ENCODE assay signal across 1 cellular context in the genomic region with DNA sequence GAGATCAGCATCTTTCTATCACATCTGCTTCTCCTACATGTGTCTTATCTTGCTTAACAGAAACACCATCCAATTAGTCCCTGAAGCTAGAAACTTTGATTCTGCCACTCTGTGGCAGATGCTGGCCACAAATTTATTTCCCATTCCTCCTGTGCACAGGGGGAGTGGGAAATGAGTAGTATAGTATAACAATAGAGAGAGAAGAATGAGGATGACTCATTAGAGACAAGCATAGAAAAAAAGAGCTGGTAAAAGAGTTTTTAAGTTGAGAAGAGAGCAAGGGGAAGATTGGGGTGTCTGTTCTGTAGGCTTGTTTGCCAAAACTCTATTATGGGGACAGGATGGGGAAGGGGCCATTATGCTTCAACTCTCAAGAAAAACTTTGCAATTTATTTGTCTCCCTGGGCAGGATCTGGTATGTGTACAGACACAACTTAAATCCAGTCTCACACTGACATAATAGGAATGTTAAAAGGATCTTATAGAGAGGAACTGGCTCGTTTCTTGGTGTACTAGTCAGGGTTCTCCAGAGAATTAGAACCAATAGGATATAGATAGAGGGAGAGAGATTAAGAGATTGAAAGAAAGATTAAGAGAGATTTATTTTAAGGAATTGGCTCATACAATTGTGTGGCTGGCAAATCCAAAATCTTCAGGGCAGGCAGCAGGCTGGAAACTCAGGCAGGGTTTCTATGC.
TF ChIP-seq lines count a peak whose summit lies in the region.

No MANE protein-coding gene starts in this region.

TF ChIP-seq in GM23338, 12 proteins besides CTCF, POLR2A, EP300 and RAD21 (continued from another document):
- TF ChIP-seq, protein P1, sequence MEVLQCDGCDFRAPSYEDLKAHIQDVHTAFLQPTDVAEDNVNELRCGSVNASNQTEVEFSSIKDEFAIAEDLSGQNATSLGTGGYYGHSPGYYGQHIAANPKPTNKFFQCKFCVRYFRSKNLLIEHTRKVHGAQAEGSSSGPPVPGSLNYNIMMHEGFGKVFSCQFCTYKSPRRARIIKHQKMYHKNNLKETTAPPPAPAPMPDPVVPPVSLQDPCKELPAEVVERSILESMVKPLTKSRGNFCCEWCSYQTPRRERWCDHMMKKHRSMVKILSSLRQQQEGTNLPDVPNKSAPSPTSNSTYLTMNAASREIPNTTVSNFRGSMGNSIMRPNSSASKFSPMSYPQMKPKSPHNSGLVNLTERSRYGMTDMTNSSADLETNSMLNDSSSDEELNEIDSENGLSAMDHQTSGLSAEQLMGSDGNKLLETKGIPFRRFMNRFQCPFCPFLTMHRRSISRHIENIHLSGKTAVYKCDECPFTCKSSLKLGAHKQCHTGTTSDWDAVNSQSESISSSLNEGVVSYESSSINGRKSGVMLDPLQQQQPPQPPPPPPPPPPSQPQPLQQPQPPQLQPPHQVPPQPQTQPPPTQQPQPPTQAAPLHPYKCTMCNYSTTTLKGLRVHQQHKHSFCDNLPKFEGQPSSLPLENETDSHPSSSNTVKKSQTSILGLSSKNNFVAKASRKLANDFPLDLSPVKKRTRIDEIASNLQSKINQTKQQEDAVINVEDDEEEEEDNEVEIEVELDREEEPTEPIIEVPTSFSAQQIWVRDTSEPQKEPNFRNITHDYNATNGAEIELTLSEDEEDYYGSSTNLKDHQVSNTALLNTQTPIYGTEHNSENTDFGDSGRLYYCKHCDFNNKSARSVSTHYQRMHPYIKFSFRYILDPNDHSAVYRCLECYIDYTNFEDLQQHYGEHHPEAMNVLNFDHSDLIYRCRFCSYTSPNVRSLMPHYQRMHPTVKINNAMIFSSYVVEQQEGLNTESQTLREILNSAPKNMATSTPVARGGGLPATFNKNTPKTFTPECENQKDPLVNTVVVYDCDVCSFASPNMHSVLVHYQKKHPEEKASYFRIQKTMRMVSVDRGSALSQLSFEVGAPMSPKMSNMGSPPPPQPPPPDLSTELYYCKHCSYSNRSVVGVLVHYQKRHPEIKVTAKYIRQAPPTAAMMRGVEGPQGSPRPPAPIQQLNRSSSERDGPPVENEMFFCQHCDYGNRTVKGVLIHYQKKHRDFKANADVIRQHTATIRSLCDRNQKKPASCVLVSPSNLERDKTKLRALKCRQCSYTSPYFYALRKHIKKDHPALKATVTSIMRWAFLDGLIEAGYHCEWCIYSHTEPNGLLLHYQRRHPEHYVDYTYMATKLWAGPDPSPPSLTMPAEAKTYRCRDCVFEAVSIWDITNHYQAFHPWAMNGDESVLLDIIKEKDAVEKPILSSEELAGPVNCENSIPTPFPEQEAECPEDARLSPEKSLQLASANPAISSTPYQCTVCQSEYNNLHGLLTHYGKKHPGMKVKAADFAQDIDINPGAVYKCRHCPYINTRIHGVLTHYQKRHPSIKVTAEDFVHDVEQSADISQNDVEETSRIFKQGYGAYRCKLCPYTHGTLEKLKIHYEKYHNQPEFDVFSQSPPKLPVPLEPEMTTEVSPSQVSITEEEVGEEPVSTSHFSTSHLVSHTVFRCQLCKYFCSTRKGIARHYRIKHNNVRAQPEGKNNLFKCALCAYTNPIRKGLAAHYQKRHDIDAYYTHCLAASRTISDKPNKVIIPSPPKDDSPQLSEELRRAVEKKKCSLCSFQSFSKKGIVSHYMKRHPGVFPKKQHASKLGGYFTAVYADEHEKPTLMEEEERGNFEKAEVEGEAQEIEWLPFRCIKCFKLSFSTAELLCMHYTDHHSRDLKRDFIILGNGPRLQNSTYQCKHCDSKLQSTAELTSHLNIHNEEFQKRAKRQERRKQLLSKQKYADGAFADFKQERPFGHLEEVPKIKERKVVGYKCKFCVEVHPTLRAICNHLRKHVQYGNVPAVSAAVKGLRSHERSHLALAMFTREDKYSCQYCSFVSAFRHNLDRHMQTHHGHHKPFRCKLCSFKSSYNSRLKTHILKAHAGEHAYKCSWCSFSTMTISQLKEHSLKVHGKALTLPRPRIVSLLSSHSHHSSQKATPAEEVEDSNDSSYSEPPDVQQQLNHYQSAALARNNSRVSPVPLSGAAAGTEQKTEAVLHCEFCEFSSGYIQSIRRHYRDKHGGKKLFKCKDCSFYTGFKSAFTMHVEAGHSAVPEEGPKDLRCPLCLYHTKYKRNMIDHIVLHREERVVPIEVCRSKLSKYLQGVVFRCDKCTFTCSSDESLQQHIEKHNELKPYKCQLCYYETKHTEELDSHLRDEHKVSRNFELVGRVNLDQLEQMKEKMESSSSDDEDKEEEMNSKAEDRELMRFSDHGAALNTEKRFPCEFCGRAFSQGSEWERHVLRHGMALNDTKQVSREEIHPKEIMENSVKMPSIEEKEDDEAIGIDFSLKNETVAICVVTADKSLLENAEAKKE (CRISPR knock-in tag; IDR thresholded peaks at IDR 0.05) = no peak
- TF ChIP-seq, protein P2, sequence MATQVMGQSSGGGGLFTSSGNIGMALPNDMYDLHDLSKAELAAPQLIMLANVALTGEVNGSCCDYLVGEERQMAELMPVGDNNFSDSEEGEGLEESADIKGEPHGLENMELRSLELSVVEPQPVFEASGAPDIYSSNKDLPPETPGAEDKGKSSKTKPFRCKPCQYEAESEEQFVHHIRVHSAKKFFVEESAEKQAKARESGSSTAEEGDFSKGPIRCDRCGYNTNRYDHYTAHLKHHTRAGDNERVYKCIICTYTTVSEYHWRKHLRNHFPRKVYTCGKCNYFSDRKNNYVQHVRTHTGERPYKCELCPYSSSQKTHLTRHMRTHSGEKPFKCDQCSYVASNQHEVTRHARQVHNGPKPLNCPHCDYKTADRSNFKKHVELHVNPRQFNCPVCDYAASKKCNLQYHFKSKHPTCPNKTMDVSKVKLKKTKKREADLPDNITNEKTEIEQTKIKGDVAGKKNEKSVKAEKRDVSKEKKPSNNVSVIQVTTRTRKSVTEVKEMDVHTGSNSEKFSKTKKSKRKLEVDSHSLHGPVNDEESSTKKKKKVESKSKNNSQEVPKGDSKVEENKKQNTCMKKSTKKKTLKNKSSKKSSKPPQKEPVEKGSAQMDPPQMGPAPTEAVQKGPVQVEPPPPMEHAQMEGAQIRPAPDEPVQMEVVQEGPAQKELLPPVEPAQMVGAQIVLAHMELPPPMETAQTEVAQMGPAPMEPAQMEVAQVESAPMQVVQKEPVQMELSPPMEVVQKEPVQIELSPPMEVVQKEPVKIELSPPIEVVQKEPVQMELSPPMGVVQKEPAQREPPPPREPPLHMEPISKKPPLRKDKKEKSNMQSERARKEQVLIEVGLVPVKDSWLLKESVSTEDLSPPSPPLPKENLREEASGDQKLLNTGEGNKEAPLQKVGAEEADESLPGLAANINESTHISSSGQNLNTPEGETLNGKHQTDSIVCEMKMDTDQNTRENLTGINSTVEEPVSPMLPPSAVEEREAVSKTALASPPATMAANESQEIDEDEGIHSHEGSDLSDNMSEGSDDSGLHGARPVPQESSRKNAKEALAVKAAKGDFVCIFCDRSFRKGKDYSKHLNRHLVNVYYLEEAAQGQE (IDR thresholded peaks at IDR 0.05; ENCODE audit: unreplicated experiment) = no peak
- TF ChIP-seq ZNF331 (CRISPR knock-in tag; IDR thresholded peaks at IDR 0.05; ENCODE audit: low read depth) (no peak), NANOG (IDR thresholded peaks at IDR 0.05; ENCODE audit: borderline replicate concordance) (no peak), STAT1 (IDR thresholded peaks at IDR 0.05; ENCODE audit: unreplicated experiment) (no peak), ZNF114 (CRISPR knock-in tag; IDR thresholded peaks at IDR 0.05) (no peak)
- TF ChIP-seq, protein P3, sequence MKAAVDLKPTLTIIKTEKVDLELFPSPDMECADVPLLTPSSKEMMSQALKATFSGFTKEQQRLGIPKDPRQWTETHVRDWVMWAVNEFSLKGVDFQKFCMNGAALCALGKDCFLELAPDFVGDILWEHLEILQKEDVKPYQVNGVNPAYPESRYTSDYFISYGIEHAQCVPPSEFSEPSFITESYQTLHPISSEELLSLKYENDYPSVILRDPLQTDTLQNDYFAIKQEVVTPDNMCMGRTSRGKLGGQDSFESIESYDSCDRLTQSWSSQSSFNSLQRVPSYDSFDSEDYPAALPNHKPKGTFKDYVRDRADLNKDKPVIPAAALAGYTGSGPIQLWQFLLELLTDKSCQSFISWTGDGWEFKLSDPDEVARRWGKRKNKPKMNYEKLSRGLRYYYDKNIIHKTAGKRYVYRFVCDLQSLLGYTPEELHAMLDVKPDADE (IDR thresholded peaks at IDR 0.05) = no peak
